In genomic region chr1:22711591-22712501, GRCh38 we compare ENCODE assay signal across 8 cellular contexts. TPM values are rescaled to one million over a fixed set of nuclear protein-coding genes. Genes with fewer than 3 reads are reported as not detected.
DNase-seq lines count a peak whose midpoint lies in the region; ATAC-seq and TF ChIP-seq lines count a peak whose summit lies in the region.

No MANE protein-coding gene starts in this region.

- TF ChIP-seq POLR2A in uterus (IDR thresholded peaks at IDR 0.05) = no peak

- H3K27me3 Mint-ChIP-seq in activated naive CD4-positive, alpha-beta T cell treated with anti-CD3 and anti-CD28 coated beads, Interleukin-2, amount 50 U/mL, for 24 hours = peaks cover 43% of the 10 kb centered on the region
- H3K27me3 Mint-ChIP-seq in activated T-helper 17 cell treated with anti-CD3 and anti-CD28 coated beads, Interleukin-2, amount 50 U/mL, for 72 hours = peaks cover 54% of the 10 kb centered on the region

- H3K9me3 Mint-ChIP-seq in activated naive CD4-positive, alpha-beta T cell treated with anti-CD3 and anti-CD28 coated beads, Interleukin-2, amount 50 U/mL, for 24 hours = no peaks in the 10 kb centered on the region
- no peaks in the 10 kb centered on the region for H3K9me3 Mint-ChIP-seq in activated T-helper 17 cell treated with anti-CD3 and anti-CD28 coated beads, Interleukin-2, amount 50 U/mL, for 72 hours

- no peaks in the 10 kb centered on the region for H3K9me3 ChIP-seq in thoracic aorta
- no peaks in the 10 kb centered on the region for H3K9me3 ChIP-seq in uterus

- H3K4me1 ChIP-seq in thoracic aorta (ENCODE audit: control insufficient read depth in 1 of 2, low read depth in 2 of 2) = peaks cover 16 to 31% of the 10 kb centered on the region in 2 donors
- H3K4me1 ChIP-seq in uterus = peaks cover 0 to 15% of the 10 kb centered on the region in 2 donors

- H3K4me3 Mint-ChIP-seq in activated naive CD4-positive, alpha-beta T cell treated with anti-CD3 and anti-CD28 coated beads, Interleukin-2, amount 50 U/mL, for 24 hours = peak overlapping the region; percentile 52
- H3K4me3 Mint-ChIP-seq in activated T-helper 17 cell treated with anti-CD3 and anti-CD28 coated beads, Interleukin-2, amount 50 U/mL, for 72 hours = peak overlapping the region; percentile 61

- H3K27ac ChIP-seq in thoracic aorta (no peak overlapping the region), uterus (no peak overlapping the region)

- no peaks in the 10 kb centered on the region for H3K27me3 ChIP-seq in thoracic aorta (replicated peaks; ENCODE audit: insufficient read depth)
- H3K27me3 ChIP-seq in uterus = peaks cover 0 to 3% of the 10 kb centered on the region in 2 donors

- H3K36me3 Mint-ChIP-seq in activated naive CD4-positive, alpha-beta T cell treated with anti-CD3 and anti-CD28 coated beads, Interleukin-2, amount 50 U/mL, for 24 hours = peaks cover 2% of the 10 kb centered on the region
- no peaks in the 10 kb centered on the region for H3K36me3 Mint-ChIP-seq in activated T-helper 17 cell treated with anti-CD3 and anti-CD28 coated beads, Interleukin-2, amount 50 U/mL, for 72 hours (ENCODE audit: low read depth)

- intact Hi-C loops in uterus (cut with DNase I; ENCODE audit: low total_unique reads) = no loop called here

- TF ChIP-seq CTCF in thoracic aorta (IDR thresholded peaks at IDR 0.05) = peak; percentile 11
- no peak for TF ChIP-seq CTCF in uterus (IDR thresholded peaks at IDR 0.05)

- H3K36me3 ChIP-seq in thoracic aorta = no peaks in the 10 kb centered on the region
- H3K36me3 ChIP-seq in uterus = no peaks in the 10 kb centered on the region

- H3K4me1 Mint-ChIP-seq in activated naive CD4-positive, alpha-beta T cell treated with anti-CD3 and anti-CD28 coated beads, Interleukin-2, amount 50 U/mL, for 24 hours = peaks cover 7% of the 10 kb centered on the region
- H3K4me1 Mint-ChIP-seq in activated T-helper 17 cell treated with anti-CD3 and anti-CD28 coated beads, Interleukin-2, amount 50 U/mL, for 72 hours = peaks cover 6% of the 10 kb centered on the region

- DNase-seq in activated naive CD4-positive, alpha-beta T cell (lab: John Stamatoyannopoulos, UW) = no peak
- DNase-seq in iPS-NIHi7 (ENCODE audit: extremely low spot score) = peak; percentile 23
- DNase-seq in thoracic aorta (ENCODE audit: low spot score) = no peak
- no peak for DNase-seq in cerebellar nuclear complex (lab: John Stamatoyannopoulos, UW)
- DNase-seq in uterus = no peak

- H3K4me3 ChIP-seq in thoracic aorta = peak overlapping the region; percentile 72
- peak overlapping the region in 1 of 2 donors; percentile 46 for H3K4me3 ChIP-seq in uterus

- no peak overlapping the region for H3K27ac Mint-ChIP-seq in activated naive CD4-positive, alpha-beta T cell treated with anti-CD3 and anti-CD28 coated beads, Interleukin-2, amount 50 U/mL, for 24 hours
- H3K27ac Mint-ChIP-seq in activated T-helper 17 cell treated with anti-CD3 and anti-CD28 coated beads, Interleukin-2, amount 50 U/mL, for 72 hours = peak overlapping the region; percentile 8

- ATAC-seq in activated T-helper 17 cell treated with anti-CD3 and anti-CD28 coated beads, Interleukin-2, amount 50 U/mL, for 72 hours (replicated peaks) = peak; percentile 60
- ATAC-seq in thoracic aorta (ENCODE audit: insufficient number of reproducible peaks, low FRiP score, low read depth) (no peak), HG03175 (IDR thresholded peaks at IDR 0.05; ENCODE audit: unreplicated experiment) (no peak)

RNA-seq across cellular contexts. Expression of gene EPHB2, which starts 1.2 kb away (rescaled TPM):
- total RNA-seq in activated T-helper 17 cell treated with anti-CD3 and anti-CD28 coated beads, Interleukin-2, amount 50 U/mL, for 72 hours = under 1 TPM in 1 of 2 donors, not detected in 1; 0.04 TPM
- total RNA-seq in thoracic aorta = 10 to 100 TPM in 1 of 2 donors, 1 to 10 TPM in 1; 9.3 to 10.0 TPM
- 10 to 100 TPM in 1 of 4 donors, 1 to 10 TPM in 2, under 1 TPM in 1; under 0.01 to 49.6 (median 2.2) TPM for total RNA-seq in uterus

RNA-seq across cellular contexts. Expression of gene C1QB, which starts 58.8 kb away (rescaled TPM):
- total RNA-seq in activated T-helper 17 cell treated with anti-CD3 and anti-CD28 coated beads, Interleukin-2, amount 50 U/mL, for 72 hours = not detected
- 100 to 1,000 TPM; 448 to 884 TPM for total RNA-seq in thoracic aorta
- total RNA-seq in uterus = 100 to 1,000 TPM in 1 of 4 donors, 10 to 100 TPM in 3; 22.3 to 183 (median 32.0) TPM

Comparison
In these comparisons a context has a peak if more than half of its experiments do, and no peak if none do; other contexts are left out.
1. RNA of gene C1QB, which starts 58.8 kb away (total RNA-seq): 448 to 884 TPM in thoracic aorta and 22.3 to 183 TPM in uterus; not detected in activated T-helper 17 cell treated with anti-CD3 and anti-CD28 coated beads, Interleukin-2, amount 50 U/mL, for 72 hours; every median in the first group is over 10 times any median in the second.